Comparison of ENCODE assay signal across 23 cellular contexts in the genomic region with DNA sequence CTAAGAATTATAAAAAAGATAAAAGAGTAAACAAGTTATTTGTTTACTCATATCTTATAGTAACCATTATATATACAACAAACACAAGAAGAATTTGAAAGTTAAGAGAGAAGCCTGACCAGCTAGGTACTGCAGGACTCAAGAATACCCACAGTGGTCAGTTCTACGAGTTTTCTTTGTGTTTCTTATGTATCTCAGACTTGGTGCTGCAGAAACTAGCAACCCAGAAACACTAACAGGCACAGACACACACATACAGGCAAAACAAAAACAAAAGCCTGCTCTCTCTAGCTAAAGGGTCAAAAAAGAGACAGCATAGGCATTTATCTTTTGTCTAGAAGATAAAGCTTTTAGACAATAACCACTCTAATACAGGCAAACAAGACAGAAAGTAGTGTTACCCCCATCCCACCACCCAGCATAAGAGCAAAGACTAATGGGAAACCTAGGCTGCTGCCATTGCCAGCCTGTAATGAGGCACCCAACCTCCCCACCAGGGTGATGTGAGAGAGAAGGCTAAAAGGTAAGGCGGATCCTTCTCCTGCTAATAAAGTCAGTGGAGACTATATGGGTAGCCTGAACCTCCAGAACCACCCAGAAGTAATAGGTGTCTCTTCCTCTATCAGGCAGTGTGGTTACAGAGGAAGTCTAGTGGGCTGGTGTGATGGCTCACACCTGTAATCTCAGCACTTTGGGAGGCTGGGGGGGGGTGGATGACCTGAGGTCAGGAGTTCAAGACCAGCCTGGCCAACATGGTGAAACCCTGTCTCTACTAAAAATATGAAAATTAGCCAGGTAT.
DNase-seq lines count a peak whose midpoint lies in the region; ATAC-seq lines count a peak whose summit lies in the region.
"Had no signal": no experiment of that assay in that cellular context is flagged by ENCODE, and none has a peak within 500 bp of the region (broad histone marks: within the 10 kb centered on the region; RNA-seq: fewer than 3 reads in every experiment).

No MANE protein-coding gene starts in this region.

- H3K27ac Mint-ChIP-seq in activated CD8-positive, alpha-beta memory T cell treated with anti-CD3 and anti-CD28 coated beads, Interleukin-2, amount 10 ng/mL, durations not matched to agents 7 days and 5 days, result no peak overlapping the region
- H3K27ac Mint-ChIP-seq in activated T-helper 17 cell treated with anti-CD3 and anti-CD28 coated beads, Interleukin-2, amount 50 U/mL, for 72 hours, result no peak overlapping the region
- H3K27ac Mint-ChIP-seq in stimulated activated memory B cell treated with anti-CD40 and anti-IgM and Interleukin-4, amounts not matched to agents 10 μg/mL and 1 μg/mL and 100 μg/mL, for 72 hours, result peak overlapping the region; percentile 52
- H3K27ac Mint-ChIP-seq: brain had no signal

- ATAC-seq in activated CD8-positive, alpha-beta memory T cell treated with anti-CD3 and anti-CD28 coated beads, Interleukin-2, amount 10 ng/mL, durations not matched to agents 7 days and 5 days, result peak; percentile 23
- ATAC-seq in HG02642 (IDR thresholded peaks at IDR 0.05; ENCODE audit: poor library complexity, unreplicated experiment), result peak; percentile 27
- peak; percentile 29 for ATAC-seq in activated T-helper 17 cell treated with anti-CD3 and anti-CD28 coated beads, Interleukin-2, amount 50 U/mL, for 72 hours (replicated peaks)
- no peak for ATAC-seq in stimulated activated memory B cell treated with anti-CD40 and anti-IgM and Interleukin-4, amounts not matched to agents 10 μg/mL and 1 μg/mL and 100 μg/mL, for 72 hours
- ATAC-seq: heart right ventricle, upper lobe of right lung had no signal

- no peak for DNase-seq in activated CD8-positive, alpha-beta memory T cell treated with anti-CD3 and anti-CD28 coated beads, Interleukin-2, amount 10 ng/mL, durations not matched to agents 7 days and 5 days
- no peak for DNase-seq in activated CD8-positive, alpha-beta memory T cell treated with anti-CD3 and anti-CD28 coated beads for 24 hours
- no peak for DNase-seq in globus pallidus (ENCODE audit: low spot score)
- DNase-seq in NOMO-1 (lab: John Stamatoyannopoulos, UW; ENCODE audit: unreplicated experiment in 2 of 2), result no peak
- DNase-seq in NCI-H774 (lab: John Stamatoyannopoulos, UW), result no peak
- DNase-seq: 8988T; activated T-cell treated with anti-CD3 and anti-CD28 coated beads for 4 hours; DMS53; effector CD8-positive, alpha-beta T cell; erythroblast; foreskin fibroblast; GDM1; H9; heart right ventricle; NCI-H510A; nucleus accumbens; SHP77 treated with DMSO at 0.1 percent for 48 hours; upper lobe of right lung had no signal

- peaks cover 10% of the 10 kb centered on the region for H3K9me3 Mint-ChIP-seq in activated CD8-positive, alpha-beta memory T cell treated with anti-CD3 and anti-CD28 coated beads, Interleukin-2, amount 10 ng/mL, durations not matched to agents 7 days and 5 days (ENCODE audit: low read depth)
- peaks cover 21% of the 10 kb centered on the region for H3K9me3 Mint-ChIP-seq in activated T-helper 17 cell treated with anti-CD3 and anti-CD28 coated beads, Interleukin-2, amount 50 U/mL, for 72 hours
- peaks cover 21% of the 10 kb centered on the region for H3K9me3 Mint-ChIP-seq in stimulated activated memory B cell treated with anti-CD40 and anti-IgM and Interleukin-4, amounts not matched to agents 10 μg/mL and 1 μg/mL and 100 μg/mL, for 72 hours

- H3K36me3 Mint-ChIP-seq in activated CD8-positive, alpha-beta memory T cell treated with anti-CD3 and anti-CD28 coated beads, Interleukin-2, amount 10 ng/mL, durations not matched to agents 7 days and 5 days, result peaks cover 53% of the 10 kb centered on the region
- H3K36me3 Mint-ChIP-seq in activated T-helper 17 cell treated with anti-CD3 and anti-CD28 coated beads, Interleukin-2, amount 50 U/mL, for 72 hours (ENCODE audit: low read depth), result peaks cover 44% of the 10 kb centered on the region
- H3K36me3 Mint-ChIP-seq in stimulated activated memory B cell treated with anti-CD40 and anti-IgM and Interleukin-4, amounts not matched to agents 10 μg/mL and 1 μg/mL and 100 μg/mL, for 72 hours, result peaks cover 82% of the 10 kb centered on the region

- CTCF ChIA-PET in activated CD8-positive, alpha-beta memory T cell treated with anti-CD3 and anti-CD28 coated beads, Interleukin-2, amount 10 ng/mL, durations not matched to agents 7 days and 5 days (lab: Charles Lee), result no interaction called here

- no peaks in the 10 kb centered on the region for H3K27me3 Mint-ChIP-seq in activated CD8-positive, alpha-beta memory T cell treated with anti-CD3 and anti-CD28 coated beads, Interleukin-2, amount 10 ng/mL, durations not matched to agents 7 days and 5 days
- H3K27me3 Mint-ChIP-seq in activated T-helper 17 cell treated with anti-CD3 and anti-CD28 coated beads, Interleukin-2, amount 50 U/mL, for 72 hours, result no peaks in the 10 kb centered on the region
- no peaks in the 10 kb centered on the region for H3K27me3 Mint-ChIP-seq in stimulated activated memory B cell treated with anti-CD40 and anti-IgM and Interleukin-4, amounts not matched to agents 10 μg/mL and 1 μg/mL and 100 μg/mL, for 72 hours
- H3K27me3 Mint-ChIP-seq: brain, IgD-negative memory B cell had no signal

- no peak overlapping the region for H3K4me3 Mint-ChIP-seq in activated CD8-positive, alpha-beta memory T cell treated with anti-CD3 and anti-CD28 coated beads, Interleukin-2, amount 10 ng/mL, durations not matched to agents 7 days and 5 days
- peak overlapping the region; percentile 41 for H3K4me3 Mint-ChIP-seq in activated T-helper 17 cell treated with anti-CD3 and anti-CD28 coated beads, Interleukin-2, amount 50 U/mL, for 72 hours
- no peak overlapping the region for H3K4me3 Mint-ChIP-seq in stimulated activated memory B cell treated with anti-CD40 and anti-IgM and Interleukin-4, amounts not matched to agents 10 μg/mL and 1 μg/mL and 100 μg/mL, for 72 hours
- H3K4me3 Mint-ChIP-seq: brain, H9 had no signal

- peaks cover 34% of the 10 kb centered on the region for H3K4me1 Mint-ChIP-seq in activated CD8-positive, alpha-beta memory T cell treated with anti-CD3 and anti-CD28 coated beads, Interleukin-2, amount 10 ng/mL, durations not matched to agents 7 days and 5 days
- peaks cover 30% of the 10 kb centered on the region for H3K4me1 Mint-ChIP-seq in activated T-helper 17 cell treated with anti-CD3 and anti-CD28 coated beads, Interleukin-2, amount 50 U/mL, for 72 hours
- peaks cover 25% of the 10 kb centered on the region for H3K4me1 Mint-ChIP-seq in stimulated activated memory B cell treated with anti-CD40 and anti-IgM and Interleukin-4, amounts not matched to agents 10 μg/mL and 1 μg/mL and 100 μg/mL, for 72 hours
- H3K4me1 Mint-ChIP-seq: brain, H9 had no signal
